Comparison of ENCODE assay signal across 7 cellular contexts in the genomic region with DNA sequence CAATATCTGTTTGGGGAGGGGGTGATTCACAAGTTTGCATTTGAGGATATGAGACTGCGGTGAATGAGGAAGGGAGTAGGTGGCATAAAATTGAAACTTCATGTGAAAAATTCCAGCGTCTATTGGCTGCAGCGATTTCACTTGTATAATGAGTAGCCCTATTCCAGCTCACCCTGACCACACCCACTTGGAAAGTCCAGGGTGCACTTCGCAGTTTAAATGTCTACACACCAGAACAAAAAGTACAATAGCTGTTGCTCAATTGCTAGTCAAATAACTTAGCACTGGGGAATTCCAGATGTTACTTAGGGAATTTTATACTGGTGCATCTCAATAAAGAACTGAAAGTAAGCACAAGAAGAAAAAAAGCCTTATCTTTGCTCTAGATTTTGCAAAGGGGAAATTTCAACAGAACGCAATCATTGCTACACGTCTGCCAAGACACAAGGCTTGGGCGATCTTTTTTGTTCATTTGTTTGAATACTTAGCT. TPM values are rescaled to one million over a fixed set of nuclear protein-coding genes. Genes with fewer than 3 reads are reported as not detected.
DNase-seq lines count a peak whose midpoint lies in the region; ATAC-seq, FAIRE-seq and TF ChIP-seq lines count a peak whose summit lies in the region.

No MANE protein-coding gene starts in this region.

- POLR2A ChIA-PET in endothelial cell of umbilical vein (lab: Charles Lee): no interaction called here

- dilution Hi-C loops in endothelial cell of umbilical vein (cut with MboI; ENCODE audit: extremely low pct_ligation_motif_present, low sequenced_read_pairs): no loop called here

- peak overlapping the region; percentile 1 for H3K9ac ChIP-seq in endothelial cell of umbilical vein (replicated peaks; ENCODE audit: extremely low read depth, insufficient read depth, low read length)

- H3K9me3 ChIP-seq in endothelial cell of umbilical vein (replicated peaks; ENCODE audit: control insufficient read depth, insufficient read depth, low read length): no peaks in the 10 kb centered on the region
- H3K9me3 ChIP-seq in psoas muscle: no peaks in the 10 kb centered on the region
- H3K9me3 ChIP-seq in BE2C: no peaks in the 10 kb centered on the region

- intact Hi-C loops in endothelial cell of umbilical vein (cut with micrococcal nuclease) (loop anchor here (5.0 kb wide), 3 partner anchors 34 to 234 kb away; a partner anchor contains a TSS), psoas muscle (cut with DNase I) (loop anchor here in 1 of 2 donors (5.0 kb wide), 1 partner anchor 39 kb away; no protein-coding TSS in a partner anchor)

- H3K4me2 ChIP-seq in endothelial cell of umbilical vein (ENCODE audit: insufficient read depth, low read length): peak overlapping the region; percentile 87

- no peaks in the 10 kb centered on the region for H4K20me1 ChIP-seq in endothelial cell of umbilical vein (replicated peaks; ENCODE audit: control insufficient read depth, extremely low read depth, insufficient read depth, low read length)

- H3K27me3 ChIP-seq in endothelial cell of umbilical vein (ENCODE audit: control insufficient read depth in 2 of 2, insufficient read depth in 2 of 2, low read length in 2 of 2) (no peaks in the 10 kb centered on the region), psoas muscle (ENCODE audit: insufficient read depth in 3 of 3, low read length in 2 of 3) (no peaks in the 10 kb centered on the region), BE2C (peaks cover 46% of the 10 kb centered on the region)

- FAIRE-seq in endothelial cell of umbilical vein (lab: Jason Lieb, UNC): peak; percentile 69

- H3K4me1 ChIP-seq in endothelial cell of umbilical vein (ENCODE audit: control insufficient read depth, extremely low read depth, insufficient read depth, low read length): peaks cover 41% of the 10 kb centered on the region
- peaks cover 47% of the 10 kb centered on the region for H3K4me1 ChIP-seq in psoas muscle
- no peaks in the 10 kb centered on the region for H3K4me1 ChIP-seq in BE2C

- no peaks in the 10 kb centered on the region for H3K9me1 ChIP-seq in endothelial cell of umbilical vein (replicated peaks; ENCODE audit: control insufficient read depth, extremely low read depth, insufficient read depth, low read length)

- DNase-seq in endothelial cell of umbilical vein (ENCODE audit: low read depth, low spot score) (peak; percentile 88), psoas muscle (peak; percentile 62 to 66), NCI-H510A (lab: John Stamatoyannopoulos, UW) (no peak), BE2C (no peak)

- TF ChIP-seq POLR2A in endothelial cell of umbilical vein (IDR thresholded peaks at IDR 0.05; ENCODE audit: low read depth, low read length): peak; percentile 22

- BruUV-seq in endothelial cell of umbilical vein (replicated peaks; lab: Mats Ljungman, UMichigan): no TSS peak

- 24 to 39% (median 31%) methylated on average over 7 of the region's 7 CpGs for WGBS in psoas muscle, 3 donors

- TF ChIP-seq CTCF in WI38 (IDR thresholded peaks at IDR 0.05; ENCODE audit: low read depth, low read length) (no peak), endothelial cell of umbilical vein (IDR thresholded peaks at IDR 0.05; ENCODE audit: extremely low read depth in 1 of 2, insufficient read depth in 1 of 2, low read depth in 1 of 2, low read length in 2 of 2) (no peak), psoas muscle (IDR thresholded peaks at IDR 0.05) (no peak), BE2C (IDR thresholded peaks at IDR 0.05; ENCODE audit: low read depth, low read length) (no peak)

- CTCF ChIA-PET in endothelial cell of umbilical vein (lab: Charles Lee): interaction anchor here (1.0 to 8.4 kb wide), 4 partner anchors 54 to 165 kb away, joined by 3 to 111 read pairs (median 32); no protein-coding TSS in a partner anchor

- peak overlapping the region; percentile 41 for H2AFZ ChIP-seq in endothelial cell of umbilical vein (ENCODE audit: low read depth, low read length)

- H3K36me3 ChIP-seq in endothelial cell of umbilical vein (ENCODE audit: control insufficient read depth in 2 of 2, extremely low read depth in 1 of 2, insufficient read depth in 2 of 2, low read length in 2 of 2) (peaks cover 5 to 9% of the 10 kb centered on the region in 2 experiments), psoas muscle (ENCODE audit: insufficient read depth in 1 of 2, low read depth in 1 of 2) (peaks cover 5 to 54% of the 10 kb centered on the region in 2 donors), BE2C (no peaks in the 10 kb centered on the region)

- ATAC-seq in GM18907 (IDR thresholded peaks at IDR 0.05; ENCODE audit: unreplicated experiment) (peak; percentile 43), HG03354 (IDR thresholded peaks at IDR 0.05; ENCODE audit: poor library complexity, severe bottlenecking, unreplicated experiment) (peak; percentile 46), psoas muscle (peak; percentile 65 to 93 (median 92))

- no peaks in the 10 kb centered on the region for H3K79me2 ChIP-seq in endothelial cell of umbilical vein (ENCODE audit: control insufficient read depth, insufficient read depth, low read length)

- H3K27ac ChIP-seq in endothelial cell of umbilical vein (ENCODE audit: insufficient read depth, low read depth, low read length) (peak overlapping the region; percentile 53), psoas muscle (peak overlapping the region; percentile 25)

- H3K4me3 ChIP-seq in WI38 (ENCODE audit: low read depth, low read length) (peak overlapping the region; percentile 31), endothelial cell of umbilical vein (replicated peaks in 1 of 3; ENCODE audit: insufficient read depth in 1 of 3, low read depth in 1 of 3, low read length in 3 of 3) (no peak overlapping the region), psoas muscle (peak overlapping the region; percentile 33), BE2C (ENCODE audit: low read depth, low read length) (no peak overlapping the region)

TF ChIP-seq in endothelial cell of umbilical vein, 7 proteins besides CTCF, POLR2A, EP300 and RAD21:
- TF ChIP-seq, protein P1, sequence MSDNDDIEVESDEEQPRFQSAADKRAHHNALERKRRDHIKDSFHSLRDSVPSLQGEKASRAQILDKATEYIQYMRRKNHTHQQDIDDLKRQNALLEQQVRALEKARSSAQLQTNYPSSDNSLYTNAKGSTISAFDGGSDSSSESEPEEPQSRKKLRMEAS (IDR thresholded peaks at IDR 0.05; ENCODE audit: insufficient read depth, insufficient read length): no peak
- TF ChIP-seq JUN (IDR thresholded peaks at IDR 0.05; ENCODE audit: borderline replicate concordance, insufficient read depth, insufficient read length, low read depth) (no peak), MYC (IDR thresholded peaks at IDR 0.05; ENCODE audit: low read depth, low read length) (no peak), EZH2 (IDR thresholded peaks at IDR 0.05; ENCODE audit: borderline replicate concordance, low read depth, low read length, severe bottlenecking) (no peak), FOS (IDR thresholded peaks at IDR 0.05; ENCODE audit: borderline replicate concordance, insufficient read depth, low read length) (no peak), GATA2 (IDR thresholded peaks at IDR 0.05; ENCODE audit: insufficient read depth, insufficient read length, low read depth, low read length) (no peak), POLR2AphosphoS5 (IDR thresholded peaks at IDR 0.05; ENCODE audit: insufficient read depth, low read depth, low read length) (no peak)

RNA-seq across cellular contexts. Expression of a gene that starts 6.3 kb away (rescaled TPM):
- 4.2 and 8.6 TPM in 2 replicates for total RNA-seq in endothelial cell of umbilical vein
- 3.5 and 4.0 TPM in 2 replicates for polyA plus RNA-seq in endothelial cell of umbilical vein
- polyA plus RNA-seq in endothelial cell of umbilical vein (2011; cell fraction: cytosol; rRNA removed): 3.6 and 4.3 TPM in 2 replicates
- 28.8 and 35.5 TPM in 2 replicates for polyA plus RNA-seq in endothelial cell of umbilical vein (2011; cell fraction: nucleus; rRNA removed)
- polyA plus RNA-seq in endothelial cell of umbilical vein (2012): 7.5 TPM in 2 replicates
- polyA minus RNA-seq in endothelial cell of umbilical vein: 5.1 TPM in 2 replicates
- 2.3 TPM for polyA minus RNA-seq in endothelial cell of umbilical vein (2011; cell fraction: cytosol; rRNA and poly(A)+ RNA removed)
- 12.8 and 17.4 TPM in 2 replicates for polyA minus RNA-seq in endothelial cell of umbilical vein (2011; cell fraction: nucleus; rRNA and poly(A)+ RNA removed)
- total RNA-seq in psoas muscle: 10 to 100 TPM in 2 of 4 donors, 1 to 10 TPM in 2; 4.0 to 12.8 (median 8.3) TPM
- 1 to 10 TPM; 2.0 to 4.3 (median 2.8) TPM for polyA plus RNA-seq in psoas muscle
- polyA plus RNA-seq in BE2C (2012; ENCODE audit: insufficient read depth, insufficient read length, low read depth): 0.49 TPM

Comparison
In these comparisons a context has a peak if more than half of its experiments do, and no peak if none do; other contexts are left out.
1. H3K4me3 ChIP-seq: peak in WI38 (single experiment) and psoas muscle (single experiment); none in endothelial cell of umbilical vein (0 of 3) and BE2C (single experiment).
2. DNase-seq: peak in endothelial cell of umbilical vein (single experiment) and psoas muscle (2 of 2); none in NCI-H510A (single experiment) and BE2C (single experiment).
3. Peak in every context shown above with its lines, with median percentiles within 50 percentile points of each other: ATAC-seq.